In genomic region chr4:3079694-3080123, GRCh38 we compare ENCODE assay signal across 16 cellular contexts. TPM values are rescaled to one million over a fixed set of nuclear protein-coding genes. Genes with fewer than 3 reads are reported as not detected.
DNase-seq lines count a peak whose midpoint lies in the region; ATAC-seq and TF ChIP-seq lines count a peak whose summit lies in the region.
"Had no signal": no experiment of that assay in that cellular context is flagged by ENCODE, and none has a peak within 500 bp of the region (broad histone marks: within the 10 kb centered on the region; RNA-seq: fewer than 3 reads in every experiment).

No MANE protein-coding gene starts in this region.

- H3K27me3 ChIP-seq in ascending aorta, result no peaks in the 10 kb centered on the region
- H3K27me3 ChIP-seq: dorsolateral prefrontal cortex, stomach had no signal

- H3K27ac Mint-ChIP-seq in memory B cell, result peak overlapping the region; percentile 25

- no peak for TF ChIP-seq CTCF in GM10248 (IDR thresholded peaks at IDR 0.05; ENCODE audit: control extremely low read depth, extremely low read depth, low read depth, missing control alignments)
- no peak for TF ChIP-seq CTCF in ascending aorta (IDR thresholded peaks at IDR 0.05)

- H3K9me3 ChIP-seq in ascending aorta, result no peaks in the 10 kb centered on the region
- H3K9me3 ChIP-seq: prostate gland, stomach had no signal

- H3K4me3 ChIP-seq in ascending aorta, result no peak overlapping the region
- H3K4me3 ChIP-seq: dorsolateral prefrontal cortex, prostate gland, stomach had no signal

- peak overlapping the region; percentile 30 for H3K4me3 Mint-ChIP-seq in memory B cell

- CTCF ChIA-PET in GM10248 (lab: Yijun Ruan, JAX), result interaction anchor here (1.2 to 2.9 kb wide), 3 partner anchors 28 to 102 kb away, joined by 3 to 11 read pairs (median 10); no protein-coding TSS in a partner anchor

- no peaks in the 10 kb centered on the region for H3K27me3 Mint-ChIP-seq in memory B cell

- no peaks in the 10 kb centered on the region for H3K36me3 ChIP-seq in ascending aorta
- H3K36me3 ChIP-seq: prostate gland, stomach had no signal

- DNase-seq in GM10248 (ENCODE audit: extremely low spot score) (peak; percentile 28), KG1 (lab: John Stamatoyannopoulos, UW) (peak; percentile 39), memory B cell (ENCODE audit: low spot score in 2 of 2) (peak; percentile 32 to 42), GM19238 (ENCODE audit: insufficient read length, low spot score) (no peak), substantia nigra (lab: John Stamatoyannopoulos, UW) (no peak), superior temporal gyrus (ENCODE audit: extremely low spot score) (no peak), ascending aorta (ENCODE audit: low spot score in 2 of 2) (no peak)
- DNase-seq: amygdala, dorsolateral prefrontal cortex, mesendoderm, NCI-H1092 treated with DMSO at 0.1 percent for 48 hours, NCI-H510A, stomach had no signal

- peaks cover 41% of the 10 kb centered on the region for H3K4me1 Mint-ChIP-seq in memory B cell

- POLR2A ChIA-PET in GM10248 (lab: Yijun Ruan, JAX), result interaction anchor here (0.6 to 0.7 kb wide), 2 partner anchors 115 to 860 kb away, joined by 5 to 6 read pairs; no protein-coding TSS in a partner anchor

- peaks cover 7 to 14% of the 10 kb centered on the region in 2 donors for H3K4me1 ChIP-seq in ascending aorta
- H3K4me1 ChIP-seq: prostate gland had no signal

- H3K9me3 Mint-ChIP-seq in memory B cell, result no peaks in the 10 kb centered on the region

- intact Hi-C loops in ascending aorta (cut with DNase I), result loop anchor here (10.0 kb wide), 2 partner anchors 665 to 1225 kb away; partner anchors contain the start of genes CFAP99, LETM1 and ZFYVE28

- H3K27ac ChIP-seq in substantia nigra (ENCODE audit: low read depth, low read length, poor library complexity, severe bottlenecking) (no peak overlapping the region), ascending aorta (no peak overlapping the region)
- H3K27ac ChIP-seq: C4-2B, dorsolateral prefrontal cortex, prostate gland, stomach had no signal

- ATAC-seq in GM19351 (IDR thresholded peaks at IDR 0.05; ENCODE audit: unreplicated experiment), result peak; percentile 34
- ATAC-seq in memory B cell (ENCODE audit: low read depth), result peak; percentile 70

- peaks cover 3% of the 10 kb centered on the region for H3K36me3 Mint-ChIP-seq in memory B cell

RNA-seq across cellular contexts. Expression of gene HTT, which starts 5.2 kb away (rescaled TPM):
- 23.7 TPM for total RNA-seq in ascending aorta

RNA-seq across cellular contexts. Expression of gene HTT-AS, which starts 5.4 kb away (rescaled TPM):
- not detected for total RNA-seq in ascending aorta
- total RNA-seq: prostate gland, stomach had no signal

Comparison
In these comparisons a context has a peak if more than half of its experiments do, and no peak if none do; other contexts are left out.
1. DNase-seq: peak in GM10248 (single experiment), KG1 (single experiment) and memory B cell (2 of 2); none in GM19238 (single experiment), substantia nigra (0 of 49), superior temporal gyrus (single experiment) and ascending aorta (0 of 2).